20 cellular contexts compared by ENCODE assay signal in genomic region chr4:184269879-184270430, GRCh38. TPM values are rescaled to one million over a fixed set of nuclear protein-coding genes. Genes with fewer than 3 reads are reported as not detected.
DNase-seq lines count a peak whose midpoint lies in the region; ATAC-seq, FAIRE-seq and TF ChIP-seq lines count a peak whose summit lies in the region.
"Had no signal": no experiment of that assay in that cellular context is flagged by ENCODE, and none has a peak within 500 bp of the region (broad histone marks: within the 10 kb centered on the region; RNA-seq: fewer than 3 reads in every experiment).

No MANE protein-coding gene starts in this region.

- peaks cover 9 to 16% of the 10 kb centered on the region in 2 donors for H3K4me1 Mint-ChIP-seq in natural killer cell

- H3K9me3 ChIP-seq in BLaER1 treated with 17β-estradiol and CSF1 and Interleukin-3, amounts not matched to agents 10 nM and 100 nM (replicated peaks in 1 of 11): peaks cover 0 to 2% (median 0%) of the 10 kb centered on the region in 11 experiments; a peak in 1 of 22 replicates
- H3K9me3 ChIP-seq in suprapubic skin: no peaks in the 10 kb centered on the region
- H3K9me3 ChIP-seq: lower lobe of right lung had no signal

- intact Hi-C loops in natural killer cell (cut with micrococcal nuclease): loop anchor here (10.0 kb wide), 2 partner anchors 75 to 465 kb away; partner anchors contain the start of gene CENPU

- H3K27me3 Mint-ChIP-seq in natural killer cell (ENCODE audit: low read depth in 2 of 2): peaks cover 0 to 3% of the 10 kb centered on the region in 2 donors

- H4K20me1 ChIP-seq in BLaER1 treated with 17β-estradiol and CSF1 and Interleukin-3, amounts not matched to agents 10 nM and 100 nM: no peaks in the 10 kb centered on the region

- no peak for TF ChIP-seq POLR2A in GM12892 (IDR thresholded peaks at IDR 0.05; ENCODE audit: low read depth, low read length)
- TF ChIP-seq POLR2A in suprapubic skin (IDR thresholded peaks at IDR 0.05): no peak

- peaks cover 0 to 6% of the 10 kb centered on the region in 2 donors for H3K9me3 Mint-ChIP-seq in natural killer cell
- H3K9me3 Mint-ChIP-seq: nephron had no signal

- no peak for TF ChIP-seq CTCF in natural killer cell (IDR thresholded peaks at IDR 0.05)
- no peak for TF ChIP-seq CTCF in suprapubic skin (IDR thresholded peaks at IDR 0.05)
- no peak for TF ChIP-seq CTCF in omental fat pad (IDR thresholded peaks at IDR 0.05)

- H3K4me3 Mint-ChIP-seq in natural killer cell: peak overlapping the region; percentile 2
- H3K4me3 Mint-ChIP-seq: nephron had no signal

- peaks cover 32 to 56% (median 50%) of the 10 kb centered on the region in 10 experiments for H3K4me1 ChIP-seq in BLaER1 treated with 17β-estradiol and CSF1 and Interleukin-3, amounts not matched to agents 10 nM and 100 nM
- peaks cover 7% of the 10 kb centered on the region for H3K4me1 ChIP-seq in suprapubic skin

- H3K9ac ChIP-seq in BLaER1 treated with 17β-estradiol and CSF1 and Interleukin-3, amounts not matched to agents 10 nM and 100 nM: 0 out of 22 replicates have a peak overlapping the region, but pooled peaks of 1 of the 11 experiments have one; percentile 23

- ATAC-seq in natural killer cell: no peak
- no peak for ATAC-seq in GM18861 (IDR thresholded peaks at IDR 0.05; ENCODE audit: unreplicated experiment)
- ATAC-seq in omental fat pad (ENCODE audit: low FRiP score): no peak
- ATAC-seq: activated CD4-positive, CD25-positive, alpha-beta regulatory T cell treated with anti-CD3 and anti-CD28 coated beads, Interleukin-2, amount 50 U/mL, for 24 hours; lower lobe of right lung; right cardiac atrium had no signal

- TF ChIP-seq EP300 in suprapubic skin (IDR thresholded peaks at IDR 0.05): no peak

- H3K27me3 ChIP-seq in BLaER1 treated with 17β-estradiol and CSF1 and Interleukin-3, amounts not matched to agents 10 nM and 100 nM: no peaks in the 10 kb centered on the region
- H3K27me3 ChIP-seq in suprapubic skin: no peaks in the 10 kb centered on the region

- peak overlapping the region in 1 of 2 donors; percentile 3 for H3K27ac Mint-ChIP-seq in natural killer cell
- H3K27ac Mint-ChIP-seq: nephron had no signal

- H3K4me2 ChIP-seq in BLaER1 treated with 17β-estradiol and CSF1 and Interleukin-3, amounts not matched to agents 10 nM and 100 nM: peak overlapping the region in 8 of 11 experiments; percentile 27 to 81 (median 78); a peak in 14 of 22 replicates

- no peaks in the 10 kb centered on the region for H3K36me3 Mint-ChIP-seq in natural killer cell

- peak overlapping the region in 1 of 11 experiments; percentile 79; a peak in 1 of 22 replicates for H3K27ac ChIP-seq in BLaER1 treated with 17β-estradiol and CSF1 and Interleukin-3, amounts not matched to agents 10 nM and 100 nM
- H3K27ac ChIP-seq in suprapubic skin: no peak overlapping the region
- H3K27ac ChIP-seq: lower lobe of right lung had no signal

- no peak overlapping the region for H3K4me3 ChIP-seq in BLaER1 treated with 17β-estradiol and CSF1 and Interleukin-3, amounts not matched to agents 10 nM and 100 nM
- no peak overlapping the region for H3K4me3 ChIP-seq in suprapubic skin
- H3K4me3 ChIP-seq: lower lobe of right lung had no signal

- 67% methylated on average over 5 of the region's 5 CpGs for WGBS in suprapubic skin

- DNase-seq in GM12892 (ENCODE audit: insufficient read length) (no peak), natural killer cell (no peak), suprapubic skin (ENCODE audit: low spot score in 2 of 2) (no peak), omental fat pad (ENCODE audit: low spot score) (no peak)
- DNase-seq in activated CD8-positive, alpha-beta memory T cell treated with anti-CD3 and anti-CD28 coated beads, Interleukin-2, amount 50 U/mL, for 48 hours: peak; percentile 33
- DNase-seq: AML-193; amniotic stem cell; central memory CD4-positive, alpha-beta T cell; effector memory CD4-positive, alpha-beta T cell; GF-D8; KBM-7; lower lobe of right lung; NCI-H526 treated with DMSO at 0.1 percent for 48 hours; right cardiac atrium; SIG-M5 had no signal

- H3K36me3 ChIP-seq in BLaER1 treated with 17β-estradiol and CSF1 and Interleukin-3, amounts not matched to agents 10 nM and 100 nM: no peaks in the 10 kb centered on the region
- H3K36me3 ChIP-seq in suprapubic skin: no peaks in the 10 kb centered on the region
- H3K36me3 ChIP-seq: lower lobe of right lung had no signal

- peak; percentile 71 for FAIRE-seq in GM12892 (lab: Jason Lieb, UNC)
- FAIRE-seq: H54 had no signal

RNA-seq across cellular contexts. Expression of gene ENPP6, which starts 52.3 kb away (rescaled TPM):
- 0.81 TPM for polyA plus RNA-seq in GM12892 (2012; ENCODE audit: missing spikeins)
- total RNA-seq in natural killer cell: under 1 TPM in 1 of 3 donors, not detected in 2; 0.23 TPM
- not detected for total RNA-seq in suprapubic skin
- total RNA-seq in omental fat pad: under 1 TPM in 2 of 4 donors, not detected in 2; 0.19 to 0.63 TPM
